In the genomic region with DNA sequence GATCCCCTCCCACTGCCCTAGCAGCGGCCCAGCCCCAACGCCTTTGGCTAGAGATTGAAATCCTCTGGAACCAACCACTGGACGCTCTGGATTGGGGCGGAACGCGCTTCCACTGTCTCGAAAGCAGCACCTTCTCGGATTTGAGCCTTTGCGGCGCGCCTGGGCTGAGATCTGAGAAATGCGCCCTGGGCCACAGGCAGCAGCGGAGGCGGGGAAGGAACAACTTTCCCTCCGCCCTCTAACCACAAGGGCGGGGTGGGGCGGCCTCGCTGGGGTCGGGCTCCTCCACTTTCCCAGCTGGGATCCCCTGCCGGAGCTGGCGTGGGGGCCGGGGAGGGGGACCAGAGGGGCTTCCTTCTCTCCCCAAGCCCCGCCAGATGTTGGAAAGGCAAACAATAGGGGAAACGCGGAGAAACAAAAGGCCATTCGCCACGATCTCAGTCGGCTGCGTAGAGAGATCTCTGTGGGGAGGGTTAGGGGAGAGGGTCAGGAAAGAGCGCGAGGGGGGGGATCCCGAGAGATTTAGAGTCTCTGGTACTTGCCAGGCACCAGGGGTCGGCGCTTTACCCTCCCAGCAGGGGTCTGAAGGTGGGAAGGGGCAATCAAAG, we compare ENCODE assay signal across 9 cellular contexts. TPM values are rescaled to one million over a fixed set of nuclear protein-coding genes. Genes with fewer than 3 reads are reported as not detected.
A peak's percentile ranks its signal among the peaks of the same experiment; 100 is the strongest.
DNase-seq lines count a peak whose midpoint lies in the region; ATAC-seq, FAIRE-seq and TF ChIP-seq lines count a peak whose summit lies in the region.
"Had no signal": no experiment of that assay in that cellular context is flagged by ENCODE, and none has a peak within 500 bp of the region (broad histone marks: within the 10 kb centered on the region; RNA-seq: fewer than 3 reads in every experiment).

No MANE protein-coding gene starts in this region.

- no peak overlapping the region for H3K56ac ChIP-seq in H1 (replicated peaks; ENCODE audit: insufficient read length, low read depth, low read length)

- DNase-seq in CD4-positive, CD25-positive, alpha-beta regulatory T cell, result peak in 2 of 3 donors; percentile 23 to 40
- peak in 2 of 3 experiments; percentile 32 to 39 for DNase-seq in activated CD8-positive, alpha-beta memory T cell treated with anti-CD3 and anti-CD28 coated beads for 48 hours (ENCODE audit: low read depth in 2 of 3, low spot score in 2 of 3)
- DNase-seq in H1 (ENCODE audit: low read depth in 1 of 2, low spot score in 2 of 2) (peak; percentile 63 to 82), medulla oblongata (ENCODE audit: extremely low spot score) (peak; percentile 76), NCI-H1694 (lab: John Stamatoyannopoulos, UW) (no peak)
- peak; percentile 12 to 39 (median 25) for DNase-seq in stimulated activated CD4-positive, alpha-beta T cell treated with anti-CD3 and anti-CD28 coated beads, TNF-alpha, amount 100 ng/mL, for 4 hours (ENCODE audit: low read depth in 3 of 3)

- peak overlapping the region; percentile 98 for H3K4me2 ChIP-seq in H1 (ENCODE audit: insufficient read depth in 1 of 2, low read depth in 2 of 2, low read length in 2 of 2)

- H3K9ac ChIP-seq in HUES6 (ENCODE audit: low read length) (peak overlapping the region; percentile 77), H1 (replicated peaks in 1 of 4; ENCODE audit: extremely low read depth in 1 of 4, low read depth in 3 of 4, low read length in 3 of 4) (peak overlapping the region in 3 of 4 experiments; percentile 58 to 72 (median 68); a peak in 6 of 7 replicates)

- H3K79me1 ChIP-seq in H1 (ENCODE audit: low read depth, low read length), result no peaks in the 10 kb centered on the region; the same call in 1 of the 2 replicates

- H3K9me3 Mint-ChIP-seq in CD4-positive, CD25-positive, alpha-beta regulatory T cell, result no peaks in the 10 kb centered on the region

- 0 out of 2 replicates have a peak overlapping the region, but pooled peaks have one; percentile 17 for H2BK5ac ChIP-seq in H1 (ENCODE audit: low read depth, low read length)

- H3K4me3 Mint-ChIP-seq in CD4-positive, CD25-positive, alpha-beta regulatory T cell, result peak overlapping the region; percentile 75 to 93 (median 90)

- H3K79me2 ChIP-seq in H1 (ENCODE audit: control insufficient read depth in 1 of 2, insufficient read depth in 2 of 2, low read length in 2 of 2), result peaks cover 0 to 4% of the 10 kb centered on the region in 2 experiments; a peak in 1 of 4 replicates

- peaks cover 14% of the 10 kb centered on the region; the same call in 1 of the 2 replicates for H3K23me2 ChIP-seq in H1 (ENCODE audit: low read depth, low read length)

- H4K8ac ChIP-seq in H1 (ENCODE audit: extremely low read depth, insufficient read depth, low read length), result peak overlapping the region; percentile 54

- no peak overlapping the region; the same call in 1 of the 2 replicates for H3K18ac ChIP-seq in H1 (ENCODE audit: extremely low read depth, low read length)

- 0 out of 2 replicates have a peak overlapping the region, but pooled peaks have one; percentile 75 for H2BK12ac ChIP-seq in H1 (ENCODE audit: low read depth, low read length)

- peak overlapping the region in 1 of 3 donors; percentile 55 for H3K27ac Mint-ChIP-seq in CD4-positive, CD25-positive, alpha-beta regulatory T cell

- H3K36me3 ChIP-seq in CD4-positive, CD25-positive, alpha-beta regulatory T cell (ENCODE audit: control insufficient read depth, insufficient read depth, low read length), result no peaks in the 10 kb centered on the region
- H3K36me3 ChIP-seq in HUES6 (ENCODE audit: control insufficient read depth, insufficient read depth, low read length), result no peaks in the 10 kb centered on the region
- H3K36me3 ChIP-seq in H1 (ENCODE audit: control insufficient read depth in 2 of 4, insufficient read depth in 4 of 4, low read length in 3 of 4), result no peaks in the 10 kb centered on the region

- H2AK5ac ChIP-seq in H1 (ENCODE audit: low read depth, low read length), result no peak overlapping the region

- H3K27ac ChIP-seq in CD4-positive, CD25-positive, alpha-beta regulatory T cell (ENCODE audit: insufficient read depth, low read length, poor library complexity, severe bottlenecking), result peak overlapping the region; percentile 2
- H3K27ac ChIP-seq in HUES6 (ENCODE audit: low read depth, low read length) (peak overlapping the region; percentile 22; the same call in 1 of the 2 replicates), H1 (ENCODE audit: low read depth, low read length) (peak overlapping the region; percentile 67; the same call in 1 of the 2 replicates)

- CTCF ChIA-PET in H1 (lab: Charles Lee; ENCODE audit: partially characterized antibody), result interaction anchor here (0.6 to 1.6 kb wide), 6 partner anchors 8 to 219 kb away, joined by 3 to 6 read pairs (median 4); no protein-coding TSS in a partner anchor

- peaks cover 18% of the 10 kb centered on the region for H3K4me1 ChIP-seq in CD4-positive, CD25-positive, alpha-beta regulatory T cell (ENCODE audit: control insufficient read depth, insufficient read depth, low read length, poor library complexity, severe bottlenecking)
- H3K4me1 ChIP-seq in HUES6 (ENCODE audit: control insufficient read depth, insufficient read depth, low read length) (peaks cover 23% of the 10 kb centered on the region), H1 (replicated peaks in 1 of 4; ENCODE audit: control insufficient read depth in 3 of 4, insufficient read depth in 4 of 4, low read length in 3 of 4) (peaks cover 2 to 11% (median 6%) of the 10 kb centered on the region in 4 experiments; a peak in 5 of 7 replicates)

- H3K4ac ChIP-seq in H1 (replicated peaks; ENCODE audit: insufficient read length, low read depth, low read length), result no peak overlapping the region

- peak in 1 of 2 donors; percentile 25 for ATAC-seq in CD4-positive, CD25-positive, alpha-beta regulatory T cell (ENCODE audit: low read depth in 2 of 2)
- peak; percentile 60 for ATAC-seq in GM21381 (IDR thresholded peaks at IDR 0.05; ENCODE audit: unreplicated experiment)

- TF ChIP-seq CTCF in H1 (IDR thresholded peaks at IDR 0.05; ENCODE audit: control extremely low read depth in 1 of 3, insufficient read depth in 1 of 3, low read depth in 1 of 3, low read length in 3 of 3), result no peak

- no peaks in the 10 kb centered on the region for H3K9me3 ChIP-seq in CD4-positive, CD25-positive, alpha-beta regulatory T cell (ENCODE audit: control insufficient read depth in 2 of 2, low read length in 2 of 2)
- no peaks in the 10 kb centered on the region for H3K9me3 ChIP-seq in HUES6 (ENCODE audit: control insufficient read depth, insufficient read depth, low read depth, low read length)
- H3K9me3 ChIP-seq in H1 (ENCODE audit: insufficient read depth in 2 of 2, low read depth in 1 of 2, low read length in 1 of 2), result no peaks in the 10 kb centered on the region

- H4K20me1 ChIP-seq in H1 (replicated peaks in 1 of 2; ENCODE audit: control insufficient read depth in 1 of 2, insufficient read depth in 2 of 2, low read length in 2 of 2), result no peaks in the 10 kb centered on the region

- H2BK15ac ChIP-seq in H1 (ENCODE audit: low read length), result no peak overlapping the region; the same call in 1 of the 2 replicates

- H3K27me3 ChIP-seq in CD4-positive, CD25-positive, alpha-beta regulatory T cell (ENCODE audit: control insufficient read depth, insufficient read depth, low read length), result peaks cover 12% of the 10 kb centered on the region
- H3K27me3 ChIP-seq in HUES6 (ENCODE audit: control insufficient read depth, insufficient read depth, low read length) (peaks cover 10% of the 10 kb centered on the region; the same call in 1 of the 2 replicates), H1 (replicated peaks in 1 of 4; ENCODE audit: control insufficient read depth in 3 of 4, extremely low read depth in 1 of 4, insufficient read depth in 3 of 4, low read length in 3 of 4) (peaks cover 0 to 3% (median under 1%) of the 10 kb centered on the region in 4 experiments; a peak in 2 of 7 replicates)

- 0 out of 4 replicates have a peak, but pooled peaks have one; percentile 4 to 8 for TF ChIP-seq RAD21 in H1 (IDR thresholded peaks at IDR 0.05 in 1 of 2, conservative IDR thresholded peaks at IDR 0.05 in 1 of 2; ENCODE audit: low read depth in 2 of 2, low read length in 2 of 2)

- no peak for FAIRE-seq in H1 (lab: Jason Lieb, UNC)

- H4K5ac ChIP-seq in H1 (ENCODE audit: insufficient read length, low read depth, low read length), result no peak overlapping the region

- no peak overlapping the region for H2BK120ac ChIP-seq in H1 (replicated peaks; ENCODE audit: low read depth, low read length)

- peaks cover 41% of the 10 kb centered on the region for H3K27me3 Mint-ChIP-seq in CD4-positive, CD25-positive, alpha-beta regulatory T cell

- no peak for TF ChIP-seq EP300 in H1 (IDR thresholded peaks at IDR 0.05; ENCODE audit: borderline replicate concordance in 1 of 2, low read depth in 2 of 2, low read length in 2 of 2)

- H3K23ac ChIP-seq in H1 (ENCODE audit: insufficient read length), result no peak overlapping the region

- no peak overlapping the region for H4K91ac ChIP-seq in H1 (replicated peaks; ENCODE audit: insufficient read length, low read length)

- POLR2A ChIA-PET in H1 (lab: Charles Lee; ENCODE audit: partially characterized antibody), result interaction anchor here (0.8 to 1.6 kb wide), 2 partner anchors 17 to 198 kb away, joined by 3 to 4 read pairs; no protein-coding TSS in a partner anchor

- H3K4me3 ChIP-seq in CD4-positive, CD25-positive, alpha-beta regulatory T cell (ENCODE audit: low read depth, low read length), result peak overlapping the region; percentile 52
- H3K4me3 ChIP-seq in HUES6 (ENCODE audit: low read depth, low read length) (peak overlapping the region; percentile 75), H1 (ENCODE audit: extremely low read depth in 1 of 4, insufficient read depth in 2 of 4, low read depth in 3 of 4, low read length in 4 of 4) (peak overlapping the region; percentile 79 to 95 (median 86))

- 2% methylated on average over 27 of the region's 34 CpGs; no CpG with 5 or more reads in 1 of the 2 experiments for WGBS in H1 (ENCODE audit: extremely low coverage in 1 of 2, insufficient coverage in 1 of 2, insufficient read length in 1 of 2, insufficient replicate concordance in 2 of 2, low coverage in 1 of 2, low lambda C conversion rate in 2 of 2, missing lambda C conversion rate in 1 of 2), 2 experiments

- H3K14ac ChIP-seq in H1 (ENCODE audit: insufficient read length), result no peak overlapping the region

- peak in 1 of 2 experiments; percentile 40; a peak in 1 of 3 replicates for TF ChIP-seq POLR2A in H1 (IDR thresholded peaks at IDR 0.05; ENCODE audit: control extremely low read depth in 1 of 2, low read depth in 2 of 2, low read length in 2 of 2)

- no peaks in the 10 kb centered on the region for H3K36me3 Mint-ChIP-seq in CD4-positive, CD25-positive, alpha-beta regulatory T cell

- H2BK20ac ChIP-seq in H1 (ENCODE audit: low read length), result no peak overlapping the region

- peak overlapping the region; percentile 62; the same call in 1 of the 2 replicates for H2AFZ ChIP-seq in H1 (ENCODE audit: low read length)

- H3K4me1 Mint-ChIP-seq in CD4-positive, CD25-positive, alpha-beta regulatory T cell, result peaks cover 0 to 16% (median 2%) of the 10 kb centered on the region in 4 donors

RNA-seq across cellular contexts. Expression of a gene that starts 1.2 kb away (rescaled TPM):
- 0.12 TPM for total RNA-seq in CD4-positive, CD25-positive, alpha-beta regulatory T cell
- under 1 TPM in 2 of 4 donors, not detected in 2; 0.02 to 0.11 TPM for polyA plus RNA-seq in CD4-positive, CD25-positive, alpha-beta regulatory T cell
- total RNA-seq in H1 (2021; fragmentation: NEBNext Ultra II Directional; extraction: Animal tissue kit (Norgen Biotek cat#: 25700)), result 14.9 and 16.1 TPM in 2 replicates
- 6.9 and 12.7 TPM in 2 replicates for polyA plus RNA-seq in H1 (2011; rRNA removed)
- 8.9 TPM for polyA plus RNA-seq in H1 (2011; cell fraction: cytosol; rRNA removed)
- polyA plus RNA-seq in H1 (2011; cell fraction: nucleus; rRNA removed), result 5.2 TPM
- polyA plus RNA-seq in H1 (2012, experiment 1 of 2), result 9.6 to 12.9 TPM (median 10.4 TPM) in 4 replicates
- 5.1 TPM for polyA plus RNA-seq in H1 (2012, experiment 2 of 2)
- polyA plus RNA-seq in H1 (2013, experiment 1 of 2), result 13.6 TPM
- polyA plus RNA-seq in H1 (2013, experiment 2 of 2), result 14.4 TPM
- polyA minus RNA-seq in H1 (2011; rRNA and poly(A)+ RNA removed), result 29.0 and 38.6 TPM in 2 replicates
- polyA minus RNA-seq in H1 (2011; cell fraction: cytosol; rRNA and poly(A)+ RNA removed), result 10.9 TPM
- polyA minus RNA-seq in H1 (2011; cell fraction: nucleus; rRNA and poly(A)+ RNA removed), result 20.8 TPM

RNA-seq across cellular contexts. Expression of a gene that starts 4.3 kb away (rescaled TPM):
- total RNA-seq in CD4-positive, CD25-positive, alpha-beta regulatory T cell, result not detected
- polyA plus RNA-seq in CD4-positive, CD25-positive, alpha-beta regulatory T cell, result not detected
- not detected in 2 replicates for total RNA-seq in H1 (2021; fragmentation: NEBNext Ultra II Directional; extraction: Animal tissue kit (Norgen Biotek cat#: 25700))
- not detected in 2 replicates for polyA plus RNA-seq in H1 (2011; rRNA removed)
- polyA plus RNA-seq in H1 (2011; cell fraction: cytosol; rRNA removed), result not detected
- polyA plus RNA-seq in H1 (2011; cell fraction: nucleus; rRNA removed), result not detected
- polyA plus RNA-seq in H1 (2012, experiment 1 of 2), result 0.14 to 0.16 TPM in 2 of 4 replicates, not detected in the others
- polyA plus RNA-seq in H1 (2012, experiment 2 of 2), result not detected
- not detected for polyA plus RNA-seq in H1 (2013, experiment 1 of 2)
- polyA plus RNA-seq in H1 (2013, experiment 2 of 2), result not detected
- polyA minus RNA-seq in H1 (2011; rRNA and poly(A)+ RNA removed), result not detected in 2 replicates
- not detected for polyA minus RNA-seq in H1 (2011; cell fraction: cytosol; rRNA and poly(A)+ RNA removed)
- not detected for polyA minus RNA-seq in H1 (2011; cell fraction: nucleus; rRNA and poly(A)+ RNA removed)
- total RNA-seq: HT1080 had no signal

RNA-seq across cellular contexts. Expression of a gene that starts 44.9 kb away (rescaled TPM):
- 19.9 TPM for total RNA-seq in CD4-positive, CD25-positive, alpha-beta regulatory T cell
- polyA plus RNA-seq in CD4-positive, CD25-positive, alpha-beta regulatory T cell, result 1 to 10 TPM; 5.9 to 9.3 (median 8.7) TPM
- 16.2 and 17.5 TPM in 2 replicates for total RNA-seq in H1 (2021; fragmentation: NEBNext Ultra II Directional; extraction: Animal tissue kit (Norgen Biotek cat#: 25700))
- polyA plus RNA-seq in H1 (2011; rRNA removed), result 4.5 and 7.2 TPM in 2 replicates
- polyA plus RNA-seq in H1 (2011; cell fraction: cytosol; rRNA removed), result 8.9 TPM
- polyA plus RNA-seq in H1 (2011; cell fraction: nucleus; rRNA removed), result 7.3 TPM
- polyA plus RNA-seq in H1 (2012, experiment 1 of 2), result 8.6 to 15.7 TPM (median 11.5 TPM) in 4 replicates
- 0.70 TPM for polyA plus RNA-seq in H1 (2012, experiment 2 of 2)
- 11.7 TPM for polyA plus RNA-seq in H1 (2013, experiment 1 of 2)
- polyA plus RNA-seq in H1 (2013, experiment 2 of 2), result 10.5 TPM
- polyA minus RNA-seq in H1 (2011; rRNA and poly(A)+ RNA removed), result 16.4 and 26.1 TPM in 2 replicates
- polyA minus RNA-seq in H1 (2011; cell fraction: cytosol; rRNA and poly(A)+ RNA removed), result 7.0 TPM
- polyA minus RNA-seq in H1 (2011; cell fraction: nucleus; rRNA and poly(A)+ RNA removed), result 38.5 TPM

Comparison
In these comparisons a context has a peak if more than half of its experiments do, and no peak if none do; other contexts are left out.
1. H3K27ac ChIP-seq: peak in every context shown above with its lines; median percentile 67 in H1; 22 in HUES6; 2 in CD4-positive, CD25-positive, alpha-beta regulatory T cell.
2. RNA of a gene that starts 1.2 kb away (total RNA-seq): 14.9 to 16.1 TPM in H1; 0.12 TPM in CD4-positive, CD25-positive, alpha-beta regulatory T cell (single experiment); every median in the first group is over 10 times any median in the second.
3. Peak in every context shown above with its lines, with median percentiles within 50 percentile points of each other: H3K4me3 ChIP-seq.